10 cellular contexts compared by ENCODE assay signal in genomic region chr17:28712705-28713415, GRCh38. TPM values are rescaled to one million over a fixed set of nuclear protein-coding genes. Genes with fewer than 3 reads are reported as not detected.
DNase-seq lines count a peak whose midpoint lies in the region; ATAC-seq and TF ChIP-seq lines count a peak whose summit lies in the region.
"Had no signal": no experiment of that assay in that cellular context is flagged by ENCODE, and none has a peak within 500 bp of the region (broad histone marks: within the 10 kb centered on the region; RNA-seq: fewer than 3 reads in every experiment).

No MANE protein-coding gene starts in this region.

- H3K4me2 ChIP-seq in DOHH2 (ENCODE audit: low read length) = peak overlapping the region; percentile 91

- no peak for DNase-seq in WTC11 (ENCODE audit: low spot score)
- no peak for DNase-seq in KG1 (lab: John Stamatoyannopoulos, UW)
- DNase-seq in A673 (ENCODE audit: low spot score) = no peak
- no peak for DNase-seq in H4 (ENCODE audit: low spot score)
- DNase-seq: NCI-H510A had no signal

- H3K4me1 ChIP-seq in DOHH2 (ENCODE audit: control insufficient read depth, low read length) = peaks cover 27% of the 10 kb centered on the region
- peaks cover 13% of the 10 kb centered on the region for H3K4me1 ChIP-seq in mesodermal cell (ENCODE audit: control insufficient read depth, insufficient read depth, low read length, poor library complexity, severe bottlenecking)
- peaks cover 16% of the 10 kb centered on the region for H3K4me1 ChIP-seq in A673 (ENCODE audit: insufficient read depth, low read length, poor library complexity, severe bottlenecking)

- H3K4me3 ChIP-seq in DOHH2 (ENCODE audit: low read length) (peak overlapping the region; percentile 92), mesodermal cell (ENCODE audit: extremely low read depth, insufficient read depth, low read length, poor library complexity, severe bottlenecking) (peak overlapping the region; percentile 58), A673 (ENCODE audit: low read depth, low read length, poor library complexity, severe bottlenecking) (no peak overlapping the region)
- H3K4me3 ChIP-seq: lung had no signal

- H3F3A ChIP-seq in DOHH2 (ENCODE audit: control insufficient read depth, insufficient read depth) = peaks cover 4% of the 10 kb centered on the region; the same call in 1 of the 2 replicates

- POLR2A ChIA-PET in WTC11 (lab: Charles Lee) = interaction anchor here (3.5 kb wide), 1 partner anchor 14 kb away, joined by 72 read pairs; the partner anchor contains the start of genes NEK8 and TLCD1
- POLR2A ChIA-PET in A673 (lab: Charles Lee; ENCODE audit: low non-redundant PET) = interaction anchor here (0.5 to 0.6 kb wide), 2 partner anchors 239 to 366 kb away, joined by 3 to 4 read pairs; no protein-coding TSS in a partner anchor

- H3K4me3 Mint-ChIP-seq in WTC11 = peak overlapping the region; percentile 98

- no peaks in the 10 kb centered on the region for H3K27me3 Mint-ChIP-seq in WTC11 (ENCODE audit: low read depth)

- H3K27me3 ChIP-seq in DOHH2 (ENCODE audit: control insufficient read depth, low read length) (no peaks in the 10 kb centered on the region; the same call in 1 of the 2 replicates), A673 (replicated peaks; ENCODE audit: insufficient read depth, low read depth, low read length, poor library complexity) (no peaks in the 10 kb centered on the region)
- H3K27me3 ChIP-seq: esophagus muscularis mucosa, testis had no signal

- CTCF ChIA-PET in WTC11 (lab: Charles Lee) (interaction anchor here (1.1 to 5.4 kb wide), 4 partner anchors 10 to 173 kb away, joined by 3 to 69 read pairs (median 7); partner anchors contain the start of genes NEK8 and TLCD1), A673 (lab: Charles Lee) (interaction anchor here (1.0 kb wide), 1 partner anchor 14 kb away, joined by 5 read pairs; no protein-coding TSS in a partner anchor)

- H3K9me3 ChIP-seq in DOHH2 (ENCODE audit: control insufficient read depth, insufficient read depth, low read length) = no peaks in the 10 kb centered on the region
- H3K9me3 ChIP-seq in mesodermal cell (ENCODE audit: control insufficient read depth, low read length) = no peaks in the 10 kb centered on the region
- H3K9me3 ChIP-seq in A673 (ENCODE audit: low read depth, low read length, poor library complexity, severe bottlenecking) = no peaks in the 10 kb centered on the region
- H3K9me3 ChIP-seq: esophagus muscularis mucosa, testis had no signal

- 74 to 76% methylated on average over 3 to 4 of the region's 7 CpGs for WGBS in mesodermal cell (ENCODE audit: insufficient coverage in 2 of 2), 2 experiments

- peak overlapping the region; percentile 95 for H3K27ac Mint-ChIP-seq in WTC11

- H3K79me2 ChIP-seq in DOHH2 (ENCODE audit: control insufficient read depth, low read length) = peaks cover 11% of the 10 kb centered on the region

- H4K20me1 ChIP-seq in DOHH2 (ENCODE audit: control insufficient read depth, insufficient read depth, low read depth, low read length) = no peaks in the 10 kb centered on the region

- no peak for TF ChIP-seq CTCF in DOHH2 (IDR thresholded peaks at IDR 0.05; ENCODE audit: low read depth, low read length, poor library complexity, severe bottlenecking)
- no peak for TF ChIP-seq CTCF in WTC11 (IDR thresholded peaks at IDR 0.05)
- TF ChIP-seq CTCF in A673 (conservative IDR thresholded peaks at IDR 0.05; ENCODE audit: low read depth, low read length) = no peak

- no peaks in the 10 kb centered on the region for H3K36me3 ChIP-seq in DOHH2 (ENCODE audit: control insufficient read depth, low read length)
- H3K36me3 ChIP-seq in mesodermal cell (ENCODE audit: control insufficient read depth, insufficient read depth, low read length) = peaks cover 36% of the 10 kb centered on the region
- peaks cover 27% of the 10 kb centered on the region for H3K36me3 ChIP-seq in A673 (ENCODE audit: insufficient read depth, low read length, poor library complexity, severe bottlenecking)

- BruUV-seq in A673 (replicated peaks; lab: Mats Ljungman, UMichigan) = no TSS peak

- intact Hi-C loops in A673 (cut with micrococcal nuclease; ENCODE audit: unreplicated experiment) = loop anchor here (5.0 kb wide), 1 partner anchor 51 kb away; the partner anchor contains the start of genes SDF2 and SUPT6H

- H3K9me3 Mint-ChIP-seq in WTC11 = no peaks in the 10 kb centered on the region

- ATAC-seq in WTC11 = no peak

- peaks cover 21% of the 10 kb centered on the region for H3K4me1 Mint-ChIP-seq in WTC11

- H3K36me3 Mint-ChIP-seq in WTC11 = peaks cover 23% of the 10 kb centered on the region

- H3K27ac ChIP-seq in DOHH2 (ENCODE audit: low read depth, low read length) = no peak overlapping the region
- peak overlapping the region; percentile 92 for H3K27ac ChIP-seq in mesodermal cell (ENCODE audit: low read depth, low read length, severe bottlenecking)
- no peak overlapping the region for H3K27ac ChIP-seq in A673 (ENCODE audit: low read depth, low read length, poor library complexity, severe bottlenecking)

- no peaks in the 10 kb centered on the region for H3K9me2 ChIP-seq in DOHH2 (replicated peaks; ENCODE audit: control insufficient read depth, low read length)

TF ChIP-seq in WTC11, 78 proteins besides CTCF, POLR2A, EP300 and RAD21:
- TF ChIP-seq PRDM15 (CRISPR knock-in tag; IDR thresholded peaks at IDR 0.05) (peak; percentile 42; the same call in 1 of the 2 replicates), MLX (CRISPR knock-in tag; IDR thresholded peaks at IDR 0.05) (no peak)

RNA-seq across cellular contexts. Expression of gene PROCA1, which starts 1.2 kb away (rescaled TPM):
- total RNA-seq in WTC11 (2021) (28.4 to 33.9 TPM (median 31.7 TPM) in 3 replicates), A673 (2021) (4.6 and 7.8 TPM in 2 replicates)
- 13.1 TPM for polyA plus RNA-seq in mesodermal cell (2013, experiment 1 of 2)
- 11.7 TPM for polyA plus RNA-seq in mesodermal cell (2013, experiment 2 of 2)
- 0.70 TPM in 1 of 2 replicates, not detected in the other for total RNA-seq in H4 (2014; rRNA removed; shearing (Covaris generic))

RNA-seq across cellular contexts. Expression of gene RAB34, which starts 4.8 kb away (rescaled TPM):
- total RNA-seq in WTC11 (2021) = 153 to 181 TPM (median 162 TPM) in 3 replicates
- 209 TPM for polyA plus RNA-seq in mesodermal cell (2013, experiment 1 of 2)
- 185 TPM for polyA plus RNA-seq in mesodermal cell (2013, experiment 2 of 2)
- 158 and 165 TPM in 2 replicates for total RNA-seq in A673 (2021)
- 233 and 275 TPM in 2 replicates for total RNA-seq in H4 (2014; rRNA removed; shearing (Covaris generic))

RNA-seq across cellular contexts. Expression of gene RPL23A, which starts 6.9 kb away (rescaled TPM):
- 1,832 to 2,055 TPM (median 2,048 TPM) in 3 replicates for total RNA-seq in WTC11 (2021)
- polyA plus RNA-seq in mesodermal cell (2013, experiment 1 of 2) = 2,457 TPM
- polyA plus RNA-seq in mesodermal cell (2013, experiment 2 of 2) = 2,483 TPM
- 1,563 and 1,683 TPM in 2 replicates for total RNA-seq in A673 (2021)
- total RNA-seq in H4 (2014; rRNA removed; shearing (Covaris generic)) = 957 and 967 TPM in 2 replicates

RNA-seq across cellular contexts. Expression of gene TLCD1, which starts 13.2 kb away (rescaled TPM):
- 36.0 to 41.2 TPM (median 36.5 TPM) in 3 replicates for total RNA-seq in WTC11 (2021)
- polyA plus RNA-seq in mesodermal cell (2013, experiment 1 of 2) = 6.0 TPM
- polyA plus RNA-seq in mesodermal cell (2013, experiment 2 of 2) = 8.9 TPM
- total RNA-seq in A673 (2021) = 3.8 and 7.8 TPM in 2 replicates
- 21.0 and 34.2 TPM in 2 replicates for total RNA-seq in H4 (2014; rRNA removed; shearing (Covaris generic))

RNA-seq across cellular contexts. Expression of gene NEK8, which starts 15.7 kb away (rescaled TPM):
- total RNA-seq in WTC11 (2021) (17.9 to 25.0 TPM (median 18.6 TPM) in 3 replicates), A673 (2021) (3.9 and 4.2 TPM in 2 replicates)
- polyA plus RNA-seq in mesodermal cell (2013, experiment 1 of 2) = 4.8 TPM
- 5.7 TPM for polyA plus RNA-seq in mesodermal cell (2013, experiment 2 of 2)
- total RNA-seq in H4 (2014; rRNA removed; shearing (Covaris generic)) = 1.4 and 3.1 TPM in 2 replicates
